12 cellular contexts compared by ENCODE assay signal in the genomic region with DNA sequence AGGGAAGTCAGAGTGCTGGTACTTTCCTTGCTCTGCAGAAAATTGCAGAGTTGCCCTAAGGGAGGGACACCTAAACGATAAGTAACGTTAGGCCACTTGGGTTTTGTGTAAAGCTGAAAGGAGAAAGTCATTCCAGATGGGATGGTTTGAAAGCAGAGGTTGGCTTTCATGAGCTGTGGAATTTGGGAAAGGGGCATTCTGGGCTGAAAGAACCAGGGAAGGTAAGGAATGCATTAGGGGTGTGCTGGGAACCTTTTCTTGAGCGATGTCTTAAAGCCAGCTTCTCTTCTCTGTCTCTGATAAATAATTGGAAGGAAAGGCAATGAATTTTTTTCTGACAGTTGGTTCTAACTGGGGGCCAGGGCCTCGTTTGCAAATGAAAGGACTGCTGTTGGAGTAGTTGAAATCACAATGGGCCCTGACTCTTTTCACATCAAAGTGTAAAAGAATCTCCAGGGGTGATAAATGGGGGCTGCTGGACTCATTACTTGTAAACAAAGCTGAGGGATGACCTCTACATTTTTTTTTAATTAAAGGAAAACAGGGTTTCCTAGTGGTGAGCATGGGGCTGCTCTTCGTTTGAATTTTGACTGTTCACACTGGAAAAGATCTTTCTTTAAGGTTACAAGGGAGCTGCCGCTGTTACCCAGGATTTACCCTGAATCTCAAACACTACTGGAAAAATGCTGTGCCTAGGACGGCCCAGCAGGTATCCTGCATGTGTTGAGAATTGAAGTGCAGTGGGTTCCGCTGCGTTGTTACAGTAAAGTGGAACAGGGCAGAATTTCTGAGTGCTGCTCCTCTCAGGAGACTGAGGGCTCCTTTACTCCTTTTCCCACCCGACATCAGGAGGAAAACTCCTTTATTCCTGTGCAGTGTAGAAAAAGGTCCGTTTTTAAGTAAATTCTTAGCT. TPM values are rescaled to one million over a fixed set of nuclear protein-coding genes. Genes with fewer than 3 reads are reported as not detected.
DNase-seq lines count a peak whose midpoint lies in the region; ATAC-seq, FAIRE-seq and TF ChIP-seq lines count a peak whose summit lies in the region.
"Had no signal": no experiment of that assay in that cellular context is flagged by ENCODE, and none has a peak within 500 bp of the region (broad histone marks: within the 10 kb centered on the region; RNA-seq: fewer than 3 reads in every experiment).

No MANE protein-coding gene starts in this region.

- peaks cover 9 to 40% (median 24%) of the 10 kb centered on the region in 3 donors for H3K4me1 ChIP-seq in gastroesophageal sphincter
- peaks cover 17% of the 10 kb centered on the region for H3K4me1 ChIP-seq in osteoblast (ENCODE audit: insufficient read depth, low read length)

- H3K4me3 ChIP-seq in gastroesophageal sphincter (no peak overlapping the region), osteoblast (ENCODE audit: insufficient read depth, low read length) (no peak overlapping the region)
- H3K4me3 ChIP-seq: gastrocnemius medialis had no signal

- peak; percentile 74 for FAIRE-seq in GM19239 (lab: Jason Lieb, UNC)

- no peaks in the 10 kb centered on the region for H3K27me3 ChIP-seq in gastroesophageal sphincter
- H3K27me3 ChIP-seq in osteoblast (ENCODE audit: insufficient read depth, low read length), result no peaks in the 10 kb centered on the region
- H3K27me3 ChIP-seq: gastrocnemius medialis had no signal

- H2AFZ ChIP-seq in osteoblast (ENCODE audit: low read length), result no peak overlapping the region

- no peak for TF ChIP-seq EP300 in gastroesophageal sphincter (IDR thresholded peaks at IDR 0.05)

- no peak for TF ChIP-seq POLR2A in gastroesophageal sphincter (IDR thresholded peaks at IDR 0.05)

- no peaks in the 10 kb centered on the region for H3K36me3 ChIP-seq in gastroesophageal sphincter
- H3K36me3 ChIP-seq in osteoblast (ENCODE audit: insufficient read depth, low read length), result no peaks in the 10 kb centered on the region
- H3K36me3 ChIP-seq: gastrocnemius medialis had no signal

- 52 to 57% methylated on average over 9 of the region's 11 CpGs for WGBS in gastroesophageal sphincter (ENCODE audit: low coverage in 1 of 2), 2 donors

- H3K9me3 ChIP-seq in gastroesophageal sphincter (no peaks in the 10 kb centered on the region), osteoblast (ENCODE audit: low read depth, low read length) (no peaks in the 10 kb centered on the region)
- H3K9me3 ChIP-seq: gastrocnemius medialis had no signal

- peak overlapping the region; percentile 44 to 78 (median 68) for H3K27ac ChIP-seq in gastroesophageal sphincter
- peak overlapping the region; percentile 0 for H3K27ac ChIP-seq in osteoblast (ENCODE audit: low read depth, low read length)
- H3K27ac ChIP-seq: gastrocnemius medialis had no signal

- TF ChIP-seq CTCF in gastroesophageal sphincter (IDR thresholded peaks at IDR 0.05) (no peak), osteoblast (IDR thresholded peaks at IDR 0.05; ENCODE audit: extremely low read depth, low read depth, low read length) (no peak)

- no peaks in the 10 kb centered on the region for H3K79me2 ChIP-seq in osteoblast (ENCODE audit: insufficient read depth, low read length)

- ATAC-seq in gastroesophageal sphincter, result no peak
- no peak for ATAC-seq in HG03280 (IDR thresholded peaks at IDR 0.05; ENCODE audit: unreplicated experiment)
- ATAC-seq: Panc1 had no signal

- no peak overlapping the region for H3K4me2 ChIP-seq in osteoblast (ENCODE audit: insufficient read depth, low read length)

- H4K20me1 ChIP-seq in osteoblast (ENCODE audit: insufficient read depth, low read length), result no peaks in the 10 kb centered on the region

- no peak for DNase-seq in GM19239 (ENCODE audit: insufficient read length, low spot score)
- peak; percentile 28 for DNase-seq in NCI-H187 treated with DMSO at 0.1 percent for 48 hours (lab: John Stamatoyannopoulos, UW)
- no peak for DNase-seq in osteoblast (ENCODE audit: insufficient read length, low spot score, missing footprints)
- DNase-seq in Ammon's horn (ENCODE audit: low spot score), result no peak
- DNase-seq in HK-2 (ENCODE audit: unreplicated experiment), result no peak
- DNase-seq: DMS53; gastrocnemius medialis; NCI-H1105 treated with DMSO at 0.1 percent for 48 hours; stimulated activated CD4-positive, alpha-beta T cell treated with anti-CD3 and anti-CD28 coated beads, Interleukin-12 subunit alpha, Interleukin-12 subunit beta, amount 100 ng/mL, for 4 hours had no signal

RNA-seq across cellular contexts. Expression of a gene that starts 25.0 kb away (rescaled TPM):
- total RNA-seq in gastroesophageal sphincter, result 10 to 100 TPM; 59.7 to 78.1 (median 65.9) TPM
- total RNA-seq in osteoblast, result 19.5 and 22.7 TPM in 2 replicates
